Comparison of ENCODE assay signal across 25 cellular contexts in the genomic region with DNA sequence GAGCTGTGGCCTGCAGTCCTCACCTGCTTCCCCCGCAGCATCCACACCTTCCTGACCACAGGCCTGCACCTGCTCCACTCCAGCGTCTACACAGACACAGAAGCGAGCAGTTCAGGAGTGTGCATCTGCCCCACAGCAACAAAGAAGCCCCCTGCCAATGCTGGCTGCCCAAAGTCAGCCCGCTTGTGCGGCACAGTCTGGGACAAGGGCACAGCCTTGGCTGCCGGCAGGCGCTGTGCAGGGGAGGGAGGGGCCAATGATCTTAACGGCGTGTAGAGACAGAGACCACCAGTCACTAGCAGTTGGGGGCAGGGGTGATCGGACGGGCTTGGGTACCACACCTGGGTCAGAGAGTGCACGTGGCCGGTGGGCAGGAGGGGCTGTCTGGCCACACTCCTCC. TPM values are rescaled to one million over a fixed set of nuclear protein-coding genes. Genes with fewer than 3 reads are reported as not detected.
DNase-seq lines count a peak whose midpoint lies in the region; ATAC-seq and TF ChIP-seq lines count a peak whose summit lies in the region.
"Had no signal": no experiment of that assay in that cellular context is flagged by ENCODE, and none has a peak within 500 bp of the region (broad histone marks: within the 10 kb centered on the region; RNA-seq: fewer than 3 reads in every experiment).

No MANE protein-coding gene starts in this region.

- H4K20me1 ChIP-seq in osteoblast (ENCODE audit: insufficient read depth, low read length), result peaks cover 44% of the 10 kb centered on the region

- H3K36me3 ChIP-seq in left ventricle myocardium inferior (peaks cover 98% of the 10 kb centered on the region), osteoblast (ENCODE audit: insufficient read depth, low read length) (peaks cover 89% of the 10 kb centered on the region)

- DNase-seq in NCI-H2107 treated with DMSO at 0.1 percent for 48 hours (lab: John Stamatoyannopoulos, UW; ENCODE audit: unreplicated experiment) (peak; percentile 72), NCI-H2107 (lab: John Stamatoyannopoulos, UW) (no peak), left ventricle myocardium inferior (no peak), Right ventricle myocardium inferior (ENCODE audit: missing footprints) (no peak), osteoblast (ENCODE audit: insufficient read length, low spot score, missing footprints) (peak; percentile 67), OCI-M2 (lab: John Stamatoyannopoulos, UW; ENCODE audit: unreplicated experiment) (no peak), amniotic stem cell (lab: John Stamatoyannopoulos, UW) (no peak)
- DNase-seq: CD8-positive, alpha-beta T cell; EL; GDM1; GM23248; H9; KBM-7; MV-4-11; NCI-H1436 treated with DMSO at 0.1 percent for 48 hours; NCI-H226; NCI-H510A; NCI-H69; SIG-M5 had no signal

- H2AFZ ChIP-seq in osteoblast (ENCODE audit: low read length), result no peak overlapping the region
- H2AFZ ChIP-seq: GM23248 had no signal

- ATAC-seq in Right ventricle myocardium inferior, result no peak
- ATAC-seq: CD8-positive, alpha-beta T cell; GM12878 had no signal

- H3K4me1 ChIP-seq in left ventricle myocardium inferior (peaks cover 29% of the 10 kb centered on the region), osteoblast (ENCODE audit: insufficient read depth, low read length) (peaks cover 8% of the 10 kb centered on the region)
- H3K4me1 ChIP-seq: Caco-2 had no signal

- H3K4me3 ChIP-seq in left ventricle myocardium inferior (no peak overlapping the region), osteoblast (ENCODE audit: insufficient read depth, low read length) (no peak overlapping the region)
- H3K4me3 ChIP-seq: GM12878, GM23248, SK-N-MC had no signal

- H3K9me3 ChIP-seq in left ventricle myocardium inferior (replicated peaks) (no peaks in the 10 kb centered on the region), osteoblast (ENCODE audit: low read depth, low read length) (no peaks in the 10 kb centered on the region)
- H3K9me3 ChIP-seq: Caco-2 had no signal

- H3K27ac ChIP-seq in left ventricle myocardium inferior (replicated peaks) (peak overlapping the region; percentile 69), osteoblast (ENCODE audit: low read depth, low read length) (no peak overlapping the region)
- H3K27ac ChIP-seq: 22Rv1, C4-2B, GM23248, RWPE1, SK-N-MC had no signal

- no peaks in the 10 kb centered on the region for H3K27me3 ChIP-seq in left ventricle myocardium inferior (ENCODE audit: low read depth)
- no peaks in the 10 kb centered on the region for H3K27me3 ChIP-seq in osteoblast (ENCODE audit: insufficient read depth, low read length)

- intact Hi-C loops in left ventricle myocardium inferior (cut with micrococcal nuclease) (no loop called here), Right ventricle myocardium inferior (cut with DNase I) (no loop called here)

- H3K4me2 ChIP-seq in osteoblast (ENCODE audit: insufficient read depth, low read length), result no peak overlapping the region

- peaks cover 91% of the 10 kb centered on the region for H3K79me2 ChIP-seq in osteoblast (ENCODE audit: insufficient read depth, low read length)

- TF ChIP-seq CTCF in left ventricle myocardium inferior (IDR thresholded peaks at IDR 0.05; ENCODE audit: borderline replicate concordance), result no peak
- TF ChIP-seq CTCF in osteoblast (IDR thresholded peaks at IDR 0.05; ENCODE audit: extremely low read depth, low read depth, low read length), result no peak

RNA-seq across cellular contexts. Expression of a gene that starts 6.5 kb away (rescaled TPM):
- total RNA-seq in left ventricle myocardium inferior (23.6 TPM), Right ventricle myocardium inferior (27.9 TPM), osteoblast (29.8 and 35.8 TPM in 2 replicates)

RNA-seq across cellular contexts. Expression of a gene that starts 6.6 kb away (rescaled TPM):
- total RNA-seq in left ventricle myocardium inferior (0.44 TPM), Right ventricle myocardium inferior (0.38 TPM), osteoblast (3.8 and 4.0 TPM in 2 replicates)

RNA-seq across cellular contexts. Expression of a gene that starts 35.3 kb away (rescaled TPM):
- total RNA-seq in left ventricle myocardium inferior (18.7 TPM), Right ventricle myocardium inferior (38.0 TPM), osteoblast (1.2 and 1.8 TPM in 2 replicates)

Comparison
In these comparisons a context has a peak if more than half of its experiments do, and no peak if none do; other contexts are left out.
1. DNase-seq: peak in NCI-H2107 treated with DMSO at 0.1 percent for 48 hours (single experiment) and osteoblast (single experiment); none in NCI-H2107 (single experiment), left ventricle myocardium inferior (single experiment), Right ventricle myocardium inferior (single experiment), OCI-M2 (single experiment) and amniotic stem cell (single experiment).